Comparison of ENCODE assay signal across 8 cellular contexts in the genomic region with DNA sequence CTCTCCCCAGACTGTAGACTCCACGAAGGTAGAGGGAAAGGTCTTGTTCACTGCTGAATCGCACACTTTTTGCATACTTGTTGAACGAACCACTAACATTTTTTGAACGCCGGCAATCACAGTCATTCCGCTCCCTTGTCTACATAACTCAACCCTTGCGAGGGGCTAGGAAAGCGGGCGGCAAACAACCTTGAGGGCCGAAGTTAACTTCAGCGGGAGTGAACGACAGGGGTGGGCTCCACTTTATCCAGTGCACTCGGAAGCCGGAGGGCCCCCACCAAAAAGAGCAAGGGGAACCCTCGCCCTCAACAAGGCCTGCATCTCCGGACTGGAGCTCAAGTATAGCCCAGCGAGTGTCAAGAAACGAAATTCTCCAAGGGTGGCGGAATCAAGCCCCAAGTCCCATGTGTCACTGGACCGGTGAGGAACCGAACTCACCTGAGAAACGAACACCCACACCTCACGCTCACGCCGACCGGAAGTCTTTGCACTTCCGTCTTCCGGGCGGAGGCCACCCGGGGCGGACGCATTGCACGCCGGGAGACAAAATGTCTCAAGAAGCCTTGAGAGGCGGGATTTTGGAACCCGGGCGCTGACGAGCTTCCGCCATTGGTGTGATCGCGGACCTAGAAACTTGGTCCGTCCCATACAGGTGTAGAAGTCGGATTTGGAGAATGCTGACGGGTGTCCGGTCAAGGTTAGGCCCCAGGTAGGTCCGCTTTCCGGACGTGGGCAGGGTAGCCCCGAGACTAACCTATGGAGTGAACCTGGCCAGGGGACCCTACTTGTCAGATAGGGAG. TPM values are rescaled to one million over a fixed set of nuclear protein-coding genes. Genes with fewer than 3 reads are reported as not detected.
DNase-seq lines count a peak whose midpoint lies in the region; ATAC-seq and TF ChIP-seq lines count a peak whose summit lies in the region.

Gene LLPH (minus strand): TSS at position 484 of the 800 bp plus-strand sequence. CDS start 1,644 bp downstream, outside the sequence.

- H3K9me3 ChIP-seq in BLaER1 treated with 17β-estradiol and CSF1 and Interleukin-3, amounts not matched to agents 10 nM and 100 nM (replicated peaks in 1 of 11): peaks cover 0 to 13% (median 5%) of the 10 kb centered on the region in 11 experiments; a peak in 7 of 22 replicates
- H3K9me3 ChIP-seq in duodenal mucosa (ENCODE audit: control insufficient read depth in 1 of 2, low read length in 2 of 2): no peaks in the 10 kb centered on the region
- H3K9me3 ChIP-seq in right lobe of liver: no peaks in the 10 kb centered on the region

- WGBS in right lobe of liver (ENCODE audit: insufficient coverage, low coverage, low lambda C conversion rate, missing lambda C conversion rate): 0% methylated on average over 14 of the region's 49 CpGs

- peak within 1 kb of the TSS; percentile 76 to 94 (median 88) for H3K4me3 ChIP-seq in BLaER1 treated with 17β-estradiol and CSF1 and Interleukin-3, amounts not matched to agents 10 nM and 100 nM
- H3K4me3 ChIP-seq in duodenal mucosa (ENCODE audit: low read depth in 1 of 2, low read length in 2 of 2): peak within 1 kb of the TSS; percentile 86 to 93
- H3K4me3 ChIP-seq in right lobe of liver: peak within 1 kb of the TSS; percentile 63 to 92 (median 69)

- H3K4me1 ChIP-seq in BLaER1 treated with 17β-estradiol and CSF1 and Interleukin-3, amounts not matched to agents 10 nM and 100 nM: peaks cover 28 to 49% (median 37%) of the 10 kb centered on the region in 10 experiments
- H3K4me1 ChIP-seq in duodenal mucosa (ENCODE audit: control insufficient read depth in 1 of 2, insufficient read depth in 2 of 2, low read length in 2 of 2): peaks cover 14 to 19% of the 10 kb centered on the region in 2 donors
- peaks cover 0 to 15% (median 3%) of the 10 kb centered on the region in 4 donors for H3K4me1 ChIP-seq in right lobe of liver

- ATAC-seq in HG03460 (IDR thresholded peaks at IDR 0.05; ENCODE audit: unreplicated experiment) (peak; percentile 97), right lobe of liver (peak; percentile 98 to 100 (median 99))

- no peak for TF ChIP-seq CTCF in right lobe of liver (IDR thresholded peaks at IDR 0.05)

- H4K20me1 ChIP-seq in BLaER1 treated with 17β-estradiol and CSF1 and Interleukin-3, amounts not matched to agents 10 nM and 100 nM: peaks cover 0 to 28% (median 12%) of the 10 kb centered on the region in 11 experiments; a peak in 12 of 22 replicates

- H3K36me3 ChIP-seq in BLaER1 treated with 17β-estradiol and CSF1 and Interleukin-3, amounts not matched to agents 10 nM and 100 nM: peaks cover 32 to 48% (median 43%) of the 10 kb centered on the region in 11 experiments
- peaks cover 8 to 24% of the 10 kb centered on the region in 2 donors for H3K36me3 ChIP-seq in duodenal mucosa (ENCODE audit: control insufficient read depth in 1 of 2, insufficient read depth in 2 of 2, low read length in 2 of 2)
- peaks cover 0 to 25% (median 2%) of the 10 kb centered on the region in 4 donors for H3K36me3 ChIP-seq in right lobe of liver

- no peaks in the 10 kb centered on the region for H3K27me3 ChIP-seq in BLaER1 treated with 17β-estradiol and CSF1 and Interleukin-3, amounts not matched to agents 10 nM and 100 nM
- no peaks in the 10 kb centered on the region for H3K27me3 ChIP-seq in duodenal mucosa (ENCODE audit: control insufficient read depth in 1 of 2, insufficient read depth in 2 of 2, low read length in 2 of 2)
- H3K27me3 ChIP-seq in right lobe of liver: no peaks in the 10 kb centered on the region

- H3K9ac ChIP-seq in BLaER1 treated with 17β-estradiol and CSF1 and Interleukin-3, amounts not matched to agents 10 nM and 100 nM: peak within 1 kb of the TSS; percentile 81 to 94 (median 91)
- peak within 1 kb of the TSS; percentile 75 to 85 for H3K9ac ChIP-seq in duodenal mucosa (ENCODE audit: low read depth in 1 of 2, low read length in 2 of 2)

- peak within 1 kb of the TSS; percentile 87 to 94 (median 93) for H3K27ac ChIP-seq in BLaER1 treated with 17β-estradiol and CSF1 and Interleukin-3, amounts not matched to agents 10 nM and 100 nM
- H3K27ac ChIP-seq in duodenal mucosa (ENCODE audit: low read depth, low read length): peak within 1 kb of the TSS; percentile 59
- H3K27ac ChIP-seq in right lobe of liver: peak within 1 kb of the TSS; percentile 49 to 73 (median 51)

- DNase-seq in GM19240 (ENCODE audit: insufficient read length, low spot score) (peak; percentile 67), NCI-H69 (lab: John Stamatoyannopoulos, UW) (peak; percentile 93), right lobe of liver (peak; percentile 91 to 93 (median 92))
- DNase-seq in activated CD4-positive, alpha-beta T cell treated with anti-CD3 and anti-CD28 coated beads, Interleukin-2, amount 50 U/mL, for 4 hours: peak; percentile 84 to 88
- DNase-seq in stimulated activated CD4-positive, alpha-beta T cell treated with anti-CD3 and anti-CD28 coated beads, Interleukin-4, amount 100 ng/mL, for 24 hours: peak; percentile 92

- peak within 1 kb of the TSS; percentile 72 to 99 (median 91) for H3K4me2 ChIP-seq in BLaER1 treated with 17β-estradiol and CSF1 and Interleukin-3, amounts not matched to agents 10 nM and 100 nM

- intact Hi-C loops in right lobe of liver (cut with DNase I): no loop called here

- TF ChIP-seq POLR2A in right lobe of liver (IDR thresholded peaks at IDR 0.05): peak; percentile 51

RNA-seq across cellular contexts. Expression of gene LLPH, which starts in this region (rescaled TPM):
- 10 to 100 TPM in 2 of 6 experiments, 1 to 10 TPM in 4; 5.2 to 13.0 (median 7.8) TPM for total RNA-seq in right lobe of liver

Comparison
In these comparisons a context has a peak if more than half of its experiments do, and no peak if none do; other contexts are left out.
1. Peak in every context shown above with its lines: DNase-seq, ATAC-seq, H3K4me3 ChIP-seq and H3K27ac ChIP-seq.